ENCODE assay signal across 15 cellular contexts in the genomic region with DNA sequence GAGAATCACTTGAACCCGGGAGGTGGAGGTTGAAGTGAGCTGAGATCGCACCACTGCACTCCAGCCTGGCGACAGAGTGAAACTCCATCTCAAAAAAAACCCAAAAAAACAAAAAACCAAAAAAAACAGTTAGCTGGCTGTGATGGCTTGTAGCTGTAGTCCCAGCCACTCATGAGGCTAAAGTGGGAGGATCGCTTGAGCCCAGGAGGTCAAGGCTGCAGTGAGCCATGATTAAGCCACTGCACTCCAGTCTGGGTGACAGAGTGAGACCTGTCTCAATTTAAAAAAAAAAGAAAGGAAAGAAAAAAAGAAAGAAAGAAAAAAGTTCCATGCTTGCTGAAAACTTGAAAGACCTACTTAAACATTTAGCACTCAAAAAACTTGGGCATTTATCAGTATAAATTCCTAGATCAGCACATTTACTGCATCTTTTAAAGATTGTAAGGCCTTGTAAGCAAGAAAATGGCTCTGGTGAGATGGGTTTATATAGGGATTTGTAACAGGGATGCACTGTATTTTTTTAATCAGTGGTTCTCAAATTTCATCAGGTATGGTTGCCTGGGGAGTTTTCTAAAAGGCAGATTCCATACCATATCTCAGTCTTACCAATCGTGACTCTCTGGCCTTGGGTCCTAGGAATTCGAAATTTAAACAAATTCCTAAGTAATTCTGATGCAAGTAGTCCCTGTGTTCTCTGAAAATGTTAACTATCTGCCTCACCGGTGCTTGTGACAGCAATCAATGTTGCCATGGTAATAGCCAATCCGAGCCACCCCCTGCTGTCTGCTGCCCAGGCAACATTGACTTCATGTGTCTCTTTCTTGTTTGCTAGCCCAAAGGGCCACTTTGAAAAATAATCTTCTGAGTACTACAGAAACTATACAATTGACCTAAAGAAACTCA. TPM values are rescaled to one million over a fixed set of nuclear protein-coding genes. Genes with fewer than 3 reads are reported as not detected.
DNase-seq lines count a peak whose midpoint lies in the region; ATAC-seq and TF ChIP-seq lines count a peak whose summit lies in the region.
"Had no signal": no experiment of that assay in that cellular context is flagged by ENCODE, and none has a peak within 500 bp of the region (broad histone marks: within the 10 kb centered on the region; RNA-seq: fewer than 3 reads in every experiment).

No MANE protein-coding gene starts in this region.

- DNase-seq in AG08396 (ENCODE audit: low spot score) (peak; percentile 54), HuH-7 (ENCODE audit: low spot score) (peak; percentile 28), astrocyte of the spinal cord (ENCODE audit: low read depth, low spot score) (peak; percentile 31), iris pigment epithelial cell (ENCODE audit: low read depth) (peak; percentile 43), Right ventricle myocardium superior (no peak), posterior cingulate gyrus (no peak)
- no peak for DNase-seq in activated CD4-positive, alpha-beta T cell treated with anti-CD3 and anti-CD28 coated beads for 48 hours
- DNase-seq: cerebellar nuclear complex, heart left ventricle, NCI-H1092 treated with DMSO at 0.1 percent for 48 hours, NCI-H524 treated with DMSO at 0.1 percent for 48 hours, T-cell had no signal

- intact Hi-C loops in Right ventricle myocardium superior (cut with DNase I) = no loop called here
- intact Hi-C loops in posterior cingulate gyrus (cut with DNase I) = no loop called here

- no peak for TF ChIP-seq CTCF in astrocyte of the spinal cord (IDR thresholded peaks at IDR 0.05; ENCODE audit: low read depth, low read length)

- ATAC-seq in GM18907 (IDR thresholded peaks at IDR 0.05; ENCODE audit: unreplicated experiment) = no peak
- ATAC-seq in Right ventricle myocardium superior (ENCODE audit: poor library complexity) = no peak
- ATAC-seq: activated naive CD4-positive, alpha-beta T cell treated with anti-CD3 and anti-CD28 coated beads, Interleukin-2, amount 50 U/mL, for 72 hours; heart left ventricle; T-cell had no signal

- H3K4me3 ChIP-seq in astrocyte of the spinal cord (ENCODE audit: low read depth, low read length) = no peak overlapping the region
- H3K4me3 ChIP-seq: heart left ventricle, skin epidermis had no signal

- in situ Hi-C loops in astrocyte of the spinal cord (cut with HindIII; ENCODE audit: low sequenced_read_pairs) = no loop called here

RNA-seq across cellular contexts. Expression of gene NT5C2, which starts 11.5 kb away (rescaled TPM):
- total RNA-seq in Right ventricle myocardium superior = 46.9 TPM

RNA-seq across cellular contexts. Expression of gene RPEL1, which starts 41.1 kb away (rescaled TPM):
- total RNA-seq in Right ventricle myocardium superior = not detected
- total RNA-seq: activated naive CD4-positive, alpha-beta T cell treated with anti-CD3 and anti-CD28 coated beads, Interleukin-2, amount 50 U/mL, for 72 hours; heart left ventricle; T-cell had no signal

Comparison
In these comparisons a context has a peak if more than half of its experiments do, and no peak if none do; other contexts are left out.
1. DNase-seq: peak in AG08396 (single experiment), HuH-7 (single experiment), astrocyte of the spinal cord (single experiment) and iris pigment epithelial cell (single experiment); none in Right ventricle myocardium superior (single experiment), posterior cingulate gyrus (0 of 10) and activated CD4-positive, alpha-beta T cell treated with anti-CD3 and anti-CD28 coated beads for 48 hours (single experiment).